In the genomic region with DNA sequence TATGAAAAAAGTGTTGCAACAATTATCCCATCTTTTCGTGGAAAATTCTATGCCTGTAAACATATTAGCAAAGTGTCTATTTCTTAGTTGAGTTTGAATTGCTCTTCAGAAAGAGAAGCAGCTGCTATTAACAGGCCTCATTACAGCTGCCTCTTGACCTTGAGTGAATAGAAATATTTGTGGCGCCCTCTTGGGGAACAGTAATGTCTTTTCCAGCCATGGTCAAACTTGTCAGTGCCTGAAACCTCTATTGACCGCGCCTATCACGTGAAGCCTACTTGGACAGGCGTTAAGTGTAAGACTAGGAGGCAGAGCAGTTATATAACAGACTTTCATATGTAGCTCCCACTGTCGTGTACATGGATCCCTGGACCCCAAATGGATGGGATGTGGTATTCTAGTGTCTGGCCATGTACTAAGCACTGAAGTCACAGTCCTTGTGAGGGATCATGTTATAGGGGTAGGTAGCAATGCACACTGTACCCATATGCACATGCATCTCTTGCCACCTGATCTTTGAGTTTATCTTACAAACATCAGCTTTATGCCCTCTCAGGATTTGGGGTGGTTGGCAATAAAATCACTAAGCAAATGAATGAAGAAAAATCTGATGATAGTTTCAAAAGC, we compare ENCODE assay signal across 7 cellular contexts.
DNase-seq lines count a peak whose midpoint lies in the region; ATAC-seq and TF ChIP-seq lines count a peak whose summit lies in the region.

No MANE protein-coding gene starts in this region.

- no peak for TF ChIP-seq POLR2A in stomach (IDR thresholded peaks at IDR 0.05)

- no peak for TF ChIP-seq EP300 in stomach (IDR thresholded peaks at IDR 0.05)

- POLR2A ChIA-PET in GM10248 (lab: Yijun Ruan, JAX) (no interaction called here), RWPE1 (lab: Yijun Ruan, JAX; ENCODE audit: low non-redundant PET) (no interaction called here)

- peak; percentile 86 for ATAC-seq in GM21723 (IDR thresholded peaks at IDR 0.05; ENCODE audit: unreplicated experiment)
- no peak for ATAC-seq in GM19023 (IDR thresholded peaks at IDR 0.05; ENCODE audit: unreplicated experiment)

- no peaks in the 10 kb centered on the region for H3K4me1 ChIP-seq in cardiac muscle cell (ENCODE audit: low read depth)
- no peaks in the 10 kb centered on the region for H3K4me1 ChIP-seq in stomach

- H3K27me3 ChIP-seq in cardiac muscle cell (no peaks in the 10 kb centered on the region), stomach (no peaks in the 10 kb centered on the region)

- CTCF ChIA-PET in GM10248 (lab: Yijun Ruan, JAX): interaction anchor here (1.0 to 2.2 kb wide), 7 partner anchors 12 to 311 kb away, joined by 3 to 12 read pairs (median 4); no protein-coding TSS in a partner anchor
- CTCF ChIA-PET in RWPE1 (lab: Yijun Ruan, JAX): no interaction called here

- H3K4me3 ChIP-seq in cardiac muscle cell (no peak overlapping the region), stomach (no peak overlapping the region)

- no peak overlapping the region for H3K27ac ChIP-seq in RWPE1
- H3K27ac ChIP-seq in cardiac muscle cell: no peak overlapping the region
- H3K27ac ChIP-seq in stomach: no peak overlapping the region

- H3K9me3 ChIP-seq in cardiac muscle cell (ENCODE audit: low read depth) (no peaks in the 10 kb centered on the region), stomach (peaks cover 0 to 4% (median 0%) of the 10 kb centered on the region in 4 donors)

- peak; percentile 38 for DNase-seq in GM10248 (ENCODE audit: extremely low spot score)
- DNase-seq in LHCN-M2 (ENCODE audit: low read depth): peak; percentile 81
- DNase-seq in RWPE1 (ENCODE audit: low spot score): peak; percentile 2
- peak; percentile 64 to 80 for DNase-seq in cardiac muscle cell (ENCODE audit: low read depth in 1 of 2, low spot score in 1 of 2)
- peak; percentile 51 for DNase-seq in stomach

- TF ChIP-seq CTCF in GM10248 (IDR thresholded peaks at IDR 0.05; ENCODE audit: control extremely low read depth, extremely low read depth, low read depth, missing control alignments) (peak; percentile 46), RWPE1 (conservative IDR thresholded peaks at IDR 0.05; ENCODE audit: low read depth) (no peak), cardiac muscle cell (IDR thresholded peaks at IDR 0.05; ENCODE audit: low read depth, low read length) (peak; percentile 51), stomach (IDR thresholded peaks at IDR 0.05) (peak in 3 of 7 experiments; percentile 11 to 29 (median 20))

- H3K36me3 ChIP-seq in cardiac muscle cell: no peaks in the 10 kb centered on the region
- no peaks in the 10 kb centered on the region for H3K36me3 ChIP-seq in stomach

- WGBS in stomach, 5 donors: 31 to 52% (median 44%) methylated on average over 7 of the region's 7 CpGs

- intact Hi-C loops in stomach (cut with DNase I; ENCODE audit: low total_unique reads): no loop called here

Comparison
In these comparisons a context has a peak if more than half of its experiments do, and no peak if none do; other contexts are left out.
1. DNase-seq: peak in every context shown above with its lines; median percentile 81 in LHCN-M2; 72 in cardiac muscle cell; 51 in stomach; 38 in GM10248; 2 in RWPE1.